Comparison of ENCODE assay signal across 11 cellular contexts in genomic region chr5:124677376-124677998, GRCh38.
DNase-seq lines count a peak whose midpoint lies in the region; TF ChIP-seq lines count a peak whose summit lies in the region.
"Had no signal": no experiment of that assay in that cellular context is flagged by ENCODE, and none has a peak within 500 bp of the region (broad histone marks: within the 10 kb centered on the region; RNA-seq: fewer than 3 reads in every experiment).

No MANE protein-coding gene starts in this region.

- H3K4me3 ChIP-seq in right atrium auricular region = no peak overlapping the region
- no peak overlapping the region for H3K4me3 ChIP-seq in retinal pigment epithelial cell (ENCODE audit: low read length)
- no peak overlapping the region for H3K4me3 ChIP-seq in effector memory CD4-positive, alpha-beta T cell (ENCODE audit: insufficient read depth, low read depth, low read length, poor library complexity, severe bottlenecking)
- H3K4me3 ChIP-seq in colonic mucosa = no peak overlapping the region
- H3K4me3 ChIP-seq: SJSA1 had no signal

- no peaks in the 10 kb centered on the region for H3K9me3 ChIP-seq in right atrium auricular region
- H3K9me3 ChIP-seq in effector memory CD4-positive, alpha-beta T cell (ENCODE audit: control insufficient read depth, low read length) = no peaks in the 10 kb centered on the region
- no peaks in the 10 kb centered on the region for H3K9me3 ChIP-seq in colonic mucosa
- H3K9me3 ChIP-seq: SJSA1 had no signal

- peak; percentile 71 for DNase-seq in HCEC 1CT
- DNase-seq in amygdala (lab: John Stamatoyannopoulos, UW) = peak in 38 of 56 donors; percentile 8 to 82 (median 35)
- DNase-seq in right atrium auricular region (ENCODE audit: low spot score) = no peak
- peak; percentile 63 for DNase-seq in retinal pigment epithelial cell (ENCODE audit: low read depth)
- DNase-seq in effector memory CD4-positive, alpha-beta T cell = no peak
- no peak for DNase-seq in activated CD8-positive, alpha-beta memory T cell treated with anti-CD3 and anti-CD28 coated beads for 24 hours
- no peak for DNase-seq in colonic mucosa
- no peak for DNase-seq in kidney glomerular epithelial cell (lab: John Stamatoyannopoulos, UW)
- DNase-seq: CD4-positive, alpha-beta T cell; naive B cell had no signal

- H3K9ac ChIP-seq in colonic mucosa (ENCODE audit: low read depth in 2 of 2, low read length in 2 of 2) = peak overlapping the region in 1 of 2 donors; percentile 23

- H3K27me3 ChIP-seq in right atrium auricular region (no peaks in the 10 kb centered on the region), colonic mucosa (no peaks in the 10 kb centered on the region)
- no peaks in the 10 kb centered on the region for H3K27me3 ChIP-seq in effector memory CD4-positive, alpha-beta T cell (replicated peaks; ENCODE audit: control insufficient read depth, insufficient read depth, low read length, poor library complexity, severe bottlenecking)
- H3K27me3 ChIP-seq: SJSA1 had no signal

- H3K36me3 ChIP-seq in right atrium auricular region (no peaks in the 10 kb centered on the region), colonic mucosa (no peaks in the 10 kb centered on the region)
- H3K36me3 ChIP-seq in effector memory CD4-positive, alpha-beta T cell (ENCODE audit: control insufficient read depth, insufficient read depth, low read length) = no peaks in the 10 kb centered on the region
- H3K36me3 ChIP-seq: SJSA1 had no signal

- TF ChIP-seq CTCF in right atrium auricular region (IDR thresholded peaks at IDR 0.05) (no peak), retinal pigment epithelial cell (conservative IDR thresholded peaks at IDR 0.05; ENCODE audit: low read depth, low read length) (no peak), colonic mucosa (IDR thresholded peaks at IDR 0.05) (no peak)

- intact Hi-C loops in colonic mucosa (cut with DNase I) = no loop called here

- peak overlapping the region; percentile 28 to 46 for H3K27ac ChIP-seq in right atrium auricular region
- no peak overlapping the region for H3K27ac ChIP-seq in effector memory CD4-positive, alpha-beta T cell (ENCODE audit: insufficient read depth, low read length, poor library complexity, severe bottlenecking)
- no peak overlapping the region for H3K27ac ChIP-seq in colonic mucosa
- H3K27ac ChIP-seq: SJSA1 had no signal

- H3K4me1 ChIP-seq in right atrium auricular region (peaks cover 0 to 57% of the 10 kb centered on the region in 2 donors), colonic mucosa (peaks cover 6% of the 10 kb centered on the region)
- H3K4me1 ChIP-seq in effector memory CD4-positive, alpha-beta T cell (ENCODE audit: control insufficient read depth, insufficient read depth, low read length, poor library complexity, severe bottlenecking) = no peaks in the 10 kb centered on the region
- H3K4me1 ChIP-seq: SJSA1 had no signal

Comparison
In these comparisons a context has a peak if more than half of its experiments do, and no peak if none do; other contexts are left out.
1. DNase-seq: peak in HCEC 1CT (single experiment), amygdala (38 of 56) and retinal pigment epithelial cell (single experiment); none in right atrium auricular region (single experiment), effector memory CD4-positive, alpha-beta T cell (0 of 3), activated CD8-positive, alpha-beta memory T cell treated with anti-CD3 and anti-CD28 coated beads for 24 hours (single experiment), colonic mucosa (single experiment) and kidney glomerular epithelial cell (single experiment).
2. H3K27ac ChIP-seq: peak in right atrium auricular region (2 of 2); none in effector memory CD4-positive, alpha-beta T cell (single experiment) and colonic mucosa (single experiment).